In genomic region chr1:240784776-240785175, GRCh38 we compare ENCODE assay signal across 22 cellular contexts.
"Had no signal": no experiment of that assay in that cellular context is flagged by ENCODE, and none has a peak within 500 bp of the region (broad histone marks: within the 10 kb centered on the region; RNA-seq: fewer than 3 reads in every experiment).

No MANE protein-coding gene starts in this region.

- H3K4me1 Mint-ChIP-seq: activated naive CD8-positive, alpha-beta T cell treated with anti-CD3 and anti-CD28 coated beads, Interleukin-2, amount 50 U/mL, for 24 hours; brain; central memory CD8-positive, alpha-beta T cell had no signal

- H3K27ac Mint-ChIP-seq: activated CD8-positive, alpha-beta T cell treated with anti-CD3 and anti-CD28 coated beads for 36 hours; activated naive CD4-positive, alpha-beta T cell treated with anti-CD3 and anti-CD28 coated beads, Interleukin-2, amount 50 U/mL, for 72 hours; activated naive CD8-positive, alpha-beta T cell treated with anti-CD3 and anti-CD28 coated beads, Interleukin-2, amount 50 U/mL, for 24 hours; activated T-helper 1 cell treated with anti-CD3 and anti-CD28 coated beads, Interleukin-12 subunit alpha, Interleukin-12 subunit beta, Interleukin-2, Interleukin-4 antibody, amounts not matched to agents 30 ng/mL and 10 ng/mL and 1 ng/mL, durations not matched to agents 14 hours and 24 hours and 36 hours; brain; T-helper 1 cell treated with Interleukin-12 subunit alpha and Interleukin-12 subunit beta and Interleukin-4 antibody, amounts not matched to agents 30 μg/mL and 1 μg/mL, for 36 hours had no signal

- H3K36me3 Mint-ChIP-seq: activated naive CD4-positive, alpha-beta T cell treated with anti-CD3 and anti-CD28 coated beads, Interleukin-2, amount 50 U/mL, for 72 hours; brain had no signal

- DNase-seq: activated CD4-positive, alpha-beta T cell treated with anti-CD3 and anti-CD28 coated beads for 4 hours; activated CD8-positive, alpha-beta memory T cell treated with anti-CD3 and anti-CD28 coated beads, Interleukin-2, amount 50 U/mL, for 48 hours; activated CD8-positive, alpha-beta T cell treated with anti-CD3 and anti-CD28 coated beads for 36 hours; activated effector memory CD4-positive, alpha-beta T cell treated with anti-CD3 and anti-CD28 coated beads, Interleukin-2, amount 50 U/mL, for 16 hours; activated naive CD4-positive, alpha-beta T cell treated with Interleukin-2 at 50 U/mL for 16 hours; activated naive CD8-positive, alpha-beta T cell treated with anti-CD3 and anti-CD28 coated beads, Interleukin-2, amount 50 U/mL, for 24 hours; activated T-cell treated with anti-CD3 and anti-CD28 coated beads, Interleukin-2, amount 50 U/mL, for 1 hour; amniotic stem cell; Kasumi-1; NCI-H1092; NCI-H1417; NCI-H2081; NCI-H446; NCI-H526; PC-3; SHP77 treated with DMSO at 0.1 percent for 48 hours had no signal

- H3K27me3 Mint-ChIP-seq: brain; central memory CD8-positive, alpha-beta T cell had no signal

- ATAC-seq: activated CD4-positive, CD25-positive, alpha-beta regulatory T cell treated with anti-CD3 and anti-CD28 coated beads, Interleukin-2, amount 50 U/mL, for 24 hours; activated CD8-positive, alpha-beta T cell treated with anti-CD3 and anti-CD28 coated beads for 36 hours; activated naive CD4-positive, alpha-beta T cell treated with anti-CD3 and anti-CD28 coated beads, Interleukin-2, amount 50 U/mL, for 72 hours; activated naive CD8-positive, alpha-beta T cell treated with anti-CD3 and anti-CD28 coated beads, Interleukin-2, amount 50 U/mL, for 24 hours; PC-3 had no signal

- H3K4me3 Mint-ChIP-seq: activated CD8-positive, alpha-beta T cell treated with anti-CD3 and anti-CD28 coated beads for 36 hours; activated naive CD8-positive, alpha-beta T cell treated with anti-CD3 and anti-CD28 coated beads, Interleukin-2, amount 50 U/mL, for 24 hours; activated T-helper 1 cell treated with anti-CD3 and anti-CD28 coated beads, Interleukin-12 subunit alpha, Interleukin-12 subunit beta, Interleukin-2, Interleukin-4 antibody, amounts not matched to agents 30 ng/mL and 10 ng/mL and 1 ng/mL, durations not matched to agents 14 hours and 24 hours and 36 hours; brain; central memory CD8-positive, alpha-beta T cell; T-helper 1 cell treated with Interleukin-12 subunit alpha and Interleukin-12 subunit beta and Interleukin-4 antibody, amounts not matched to agents 30 μg/mL and 1 μg/mL, for 36 hours had no signal

- H3K9me3 Mint-ChIP-seq: activated naive CD4-positive, alpha-beta T cell treated with anti-CD3 and anti-CD28 coated beads, Interleukin-2, amount 50 U/mL, for 72 hours; activated T-helper 1 cell treated with anti-CD3 and anti-CD28 coated beads, Interleukin-12 subunit alpha, Interleukin-12 subunit beta, Interleukin-2, Interleukin-4 antibody, amounts not matched to agents 30 ng/mL and 10 ng/mL and 1 ng/mL, durations not matched to agents 14 hours and 24 hours and 36 hours; central memory CD8-positive, alpha-beta T cell; T-helper 1 cell treated with Interleukin-12 subunit alpha and Interleukin-12 subunit beta and Interleukin-4 antibody, amounts not matched to agents 30 μg/mL and 1 μg/mL, for 36 hours had no signal
